ENCODE assay signal across 7 cellular contexts in the genomic region with DNA sequence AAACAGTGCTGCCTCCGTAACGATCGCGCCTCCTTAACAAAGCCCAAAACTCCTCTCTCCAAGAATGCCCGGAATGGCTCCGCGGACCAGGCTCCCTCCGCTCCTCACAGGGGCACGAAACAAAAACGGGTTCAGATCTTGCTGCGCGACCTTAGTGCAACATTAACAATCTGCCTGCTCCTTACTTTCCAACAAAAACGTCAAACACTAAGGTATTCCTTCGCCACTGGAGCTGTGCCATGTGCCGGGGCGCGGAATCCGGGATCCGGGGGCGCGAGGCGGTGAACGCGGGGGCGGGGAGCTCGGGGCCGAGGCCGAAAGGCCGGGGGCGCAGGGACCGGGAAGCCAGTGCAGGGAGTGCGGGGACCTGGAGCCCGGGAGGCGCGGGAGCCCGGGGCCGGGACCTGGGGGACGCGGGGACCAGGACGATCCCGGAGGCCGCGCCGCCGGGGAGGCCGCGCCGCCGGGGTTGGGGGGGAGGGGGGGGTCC. TPM values are rescaled to one million over a fixed set of nuclear protein-coding genes. Genes with fewer than 3 reads are reported as not detected.
A peak's percentile ranks its signal among the peaks of the same experiment; 100 is the strongest.
DNase-seq lines count a peak whose midpoint lies in the region; ATAC-seq and TF ChIP-seq lines count a peak whose summit lies in the region.

No MANE protein-coding gene starts in this region.

- no peaks in the 10 kb centered on the region for H3K9me3 ChIP-seq in SK-N-SH

- peak overlapping the region; percentile 30 to 58; a peak in 2 of 4 replicates for H3K27ac ChIP-seq in SK-N-SH (ENCODE audit: low read depth in 2 of 2, low read length in 1 of 2)

- 3% methylated on average over 35 of the region's 49 CpGs for WGBS in SK-N-SH (ENCODE audit: low lambda C conversion rate)

- in situ Hi-C loops in GM13977 (cut with MboI; ENCODE audit: low pct_unique_long_range_greater_than_20kb, low sequenced_read_pairs, unreplicated experiment), result loop anchor here (25.0 kb wide), 1 partner anchor 92 kb away; no protein-coding TSS in a partner anchor

- DNase-seq in GM13977 (ENCODE audit: low spot score) (peak; percentile 66), SK-N-SH (peak; percentile 81), ecto neural progenitor cell (ENCODE audit: low spot score) (peak; percentile 60), memory B cell (ENCODE audit: low spot score in 2 of 2) (peak in 1 of 2 donors; percentile 19), type B pancreatic cell (ENCODE audit: extremely low spot score, unreplicated experiment) (no peak), NCI-H82 treated with DMSO at 0.1 percent for 48 hours (lab: John Stamatoyannopoulos, UW; ENCODE audit: unreplicated experiment) (no peak)

- peak overlapping the region; percentile 79 for H3K9ac ChIP-seq in SK-N-SH

- H2AFZ ChIP-seq in SK-N-SH (ENCODE audit: low read depth), result peak overlapping the region; percentile 44; the same call in 1 of the 2 replicates

- ATAC-seq in HG02588 (IDR thresholded peaks at IDR 0.05; ENCODE audit: unreplicated experiment), result peak; percentile 4
- ATAC-seq in memory B cell (ENCODE audit: low read depth), result peak; percentile 23

- H3F3A ChIP-seq in SK-N-SH (replicated peaks; ENCODE audit: insufficient read depth), result peaks cover 14% of the 10 kb centered on the region

- H3K79me2 ChIP-seq in SK-N-SH (ENCODE audit: insufficient read depth), result peaks cover 52% of the 10 kb centered on the region

- no peaks in the 10 kb centered on the region for H3K9me3 Mint-ChIP-seq in memory B cell
- no peaks in the 10 kb centered on the region for H3K9me3 Mint-ChIP-seq in type B pancreatic cell

- peaks cover 47% of the 10 kb centered on the region for H4K20me1 ChIP-seq in SK-N-SH (ENCODE audit: insufficient read depth)

- no peaks in the 10 kb centered on the region for H3K36me3 ChIP-seq in SK-N-SH (replicated peaks in 1 of 2; ENCODE audit: control insufficient read depth in 1 of 2, insufficient read depth in 2 of 2, low read length in 1 of 2)

- CTCF ChIA-PET in SK-N-SH (lab: Yijun Ruan, JAX), result interaction anchor here (0.7 to 1.6 kb wide), 5 partner anchors 11 to 60 kb away, joined by 3 to 4 read pairs (median 3); partner anchors contain the start of gene TUBGCP5

- H3K36me3 Mint-ChIP-seq in memory B cell (peaks cover 2% of the 10 kb centered on the region), type B pancreatic cell (no peaks in the 10 kb centered on the region)

- H3K27me3 ChIP-seq in SK-N-SH (ENCODE audit: insufficient read depth), result no peaks in the 10 kb centered on the region

- TF ChIP-seq CTCF in GM13977 (IDR thresholded peaks at IDR 0.05; ENCODE audit: extremely low read depth, insufficient read depth, missing control alignments), result no peak
- no peak for TF ChIP-seq CTCF in SK-N-SH (IDR thresholded peaks at IDR 0.05)
- no peak for TF ChIP-seq CTCF in type B pancreatic cell (conservative IDR thresholded peaks at IDR 0.05)

- H3K27me3 Mint-ChIP-seq in memory B cell (peaks cover 3% of the 10 kb centered on the region), type B pancreatic cell (no peaks in the 10 kb centered on the region)

- no peaks in the 10 kb centered on the region for H3K9me2 ChIP-seq in SK-N-SH

- no peak for TF ChIP-seq RAD21 in SK-N-SH (IDR thresholded peaks at IDR 0.05; ENCODE audit: low read length)

- peak overlapping the region; percentile 78 to 95 for H3K4me3 ChIP-seq in SK-N-SH (ENCODE audit: low read depth in 2 of 2, low read length in 1 of 2)

- H3K4me1 Mint-ChIP-seq in memory B cell (peaks cover 10% of the 10 kb centered on the region), type B pancreatic cell (ENCODE audit: unreplicated experiment) (peaks cover 11% of the 10 kb centered on the region)

- peaks cover 0 to 6% of the 10 kb centered on the region in 2 experiments; a peak in 1 of 4 replicates for H3K4me1 ChIP-seq in SK-N-SH (ENCODE audit: control insufficient read depth in 1 of 2, insufficient read depth in 2 of 2, low read depth in 1 of 2, low read length in 1 of 2)

- H3K4me3 Mint-ChIP-seq in memory B cell (peak overlapping the region; percentile 96), type B pancreatic cell (peak overlapping the region; percentile 99)

- peak overlapping the region; percentile 80 for H3K4me2 ChIP-seq in SK-N-SH

- peak overlapping the region; percentile 43 for H3K27ac Mint-ChIP-seq in memory B cell
- H3K27ac Mint-ChIP-seq in type B pancreatic cell, result peak overlapping the region; percentile 93

- POLR2A ChIA-PET in SK-N-SH (lab: Yijun Ruan, JAX), result interaction anchor here (1.3 kb wide), 1 partner anchor 59 kb away, joined by 3 read pairs; the partner anchor contains the start of gene TUBGCP5

- TF ChIP-seq EP300 in SK-N-SH (IDR thresholded peaks at IDR 0.05; ENCODE audit: borderline replicate concordance in 1 of 2, low read depth in 1 of 2, low read length in 1 of 2), result no peak

TF ChIP-seq in SK-N-SH, 30 proteins besides CTCF, POLR2A, EP300 and RAD21:
- TF ChIP-seq GATA2 (CRISPR knock-in tag; IDR thresholded peaks at IDR 0.05) (no peak), USF2 (IDR thresholded peaks at IDR 0.05; ENCODE audit: borderline replicate concordance, low read depth, low read length) (no peak)

RNA-seq across cellular contexts. Expression of gene CYFIP1, which starts 0.4 kb away (rescaled TPM):
- polyA plus RNA-seq in SK-N-SH (2012; rRNA removed), result 53.4 and 53.6 TPM in 2 replicates
- polyA plus RNA-seq in SK-N-SH (2012; cell fraction: cytosol; rRNA removed), result 41.6 and 51.6 TPM in 2 replicates
- 98.1 and 111 TPM in 2 replicates for polyA plus RNA-seq in SK-N-SH (2012; cell fraction: nucleus; rRNA removed)
- 108 and 118 TPM in 2 replicates for total RNA-seq in type B pancreatic cell (ENCODE audit: low replicate concordance)

RNA-seq across cellular contexts. Expression of gene TUBGCP5, which starts 59.6 kb away (rescaled TPM):
- 8.7 and 11.8 TPM in 2 replicates for polyA plus RNA-seq in SK-N-SH (2012; rRNA removed)
- polyA plus RNA-seq in SK-N-SH (2012; cell fraction: cytosol; rRNA removed), result 9.8 and 10.1 TPM in 2 replicates
- polyA plus RNA-seq in SK-N-SH (2012; cell fraction: nucleus; rRNA removed), result 14.7 and 20.2 TPM in 2 replicates
- 15.3 and 24.6 TPM in 2 replicates for total RNA-seq in type B pancreatic cell (ENCODE audit: low replicate concordance)

Comparison
In these comparisons a context has a peak if more than half of its experiments do, and no peak if none do; other contexts are left out.
1. DNase-seq: peak in GM13977 (single experiment), SK-N-SH (single experiment) and ecto neural progenitor cell (single experiment); none in type B pancreatic cell (single experiment) and NCI-H82 treated with DMSO at 0.1 percent for 48 hours (single experiment).